In the genomic region with DNA sequence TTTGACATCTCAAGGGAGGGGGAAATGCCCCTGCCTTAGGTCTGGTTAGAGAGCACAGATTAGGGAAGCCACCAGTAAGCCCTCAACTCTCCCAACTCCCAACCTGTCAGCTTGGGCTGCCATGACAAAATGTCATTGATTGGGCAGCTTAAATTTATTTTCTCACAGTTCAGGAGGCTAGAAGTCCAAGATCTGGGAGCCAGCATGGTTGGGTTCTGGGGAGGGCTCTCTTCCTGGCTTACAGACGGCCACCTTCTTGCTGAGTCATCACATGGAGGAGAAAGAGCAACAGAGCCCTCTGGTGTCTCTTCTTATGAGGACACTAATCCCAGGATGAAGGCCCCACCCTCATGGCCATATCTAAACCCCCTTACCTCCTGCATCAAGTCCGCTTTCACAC, we compare ENCODE assay signal across 1 cellular context.
TF ChIP-seq lines count a peak whose summit lies in the region.

No MANE protein-coding gene starts in this region.

TF ChIP-seq in K562, 482 proteins besides CTCF, POLR2A, EP300 and RAD21 (continued from another document and continues in another):
- TF ChIP-seq PRPF4 (IDR thresholded peaks at IDR 0.05; ENCODE audit: insufficient read depth, low read depth, low read length, poor library complexity, severe bottlenecking) (no peak), PTRF (tag; IDR thresholded peaks at IDR 0.05) (no peak), MEF2D (tag; conservative IDR thresholded peaks at IDR 0.05; ENCODE audit: low read depth) (no peak), FOSL1 (tag; conservative IDR thresholded peaks at IDR 0.05) (peak; percentile 93), ZNF830 (CRISPR knock-in tag; IDR thresholded peaks at IDR 0.05) (no peak), RCOR1 (IDR thresholded peaks at IDR 0.05; ENCODE audit: borderline replicate concordance in 1 of 2, low read depth in 2 of 2, low read length in 2 of 2) (peak in 1 of 2 experiments; percentile 72; a peak in 2 of 4 replicates), MAZ (CRISPR knock-in tag; conservative IDR thresholded peaks at IDR 0.05 in 1 of 2, IDR thresholded peaks at IDR 0.05 in 1 of 2) (peak; percentile 48 to 69; a peak in 3 of 4 replicates), ZNF695 (CRISPR knock-in tag; IDR thresholded peaks at IDR 0.05) (no peak), BHLHE40 (IDR thresholded peaks at IDR 0.05; ENCODE audit: low read length) (no peak), ZNF431 (CRISPR knock-in tag; IDR thresholded peaks at IDR 0.05) (no peak), TARDBP (IDR thresholded peaks at IDR 0.05) (no peak), ZFP30 (CRISPR knock-in tag; IDR thresholded peaks at IDR 0.05; ENCODE audit: borderline replicate concordance) (no peak), DDX20 (tag; IDR thresholded peaks at IDR 0.05; ENCODE audit: low read depth) (no peak), BRD9 (IDR thresholded peaks at IDR 0.05; ENCODE audit: low read depth, partially characterized antibody) (peak; percentile 91), ZNF586 (CRISPR knock-in tag; conservative IDR thresholded peaks at IDR 0.05) (no peak), PURB (CRISPR knock-in tag; IDR thresholded peaks at IDR 0.05; ENCODE audit: low read depth) (no peak), CBX1 (IDR thresholded peaks at IDR 0.05; ENCODE audit: low read depth) (0 out of 2 replicates have a peak, but pooled peaks have one; percentile 34), POLR2B (IDR thresholded peaks at IDR 0.05; ENCODE audit: low read depth, partially characterized antibody) (no peak), SREBF1 (IDR thresholded peaks at IDR 0.05; ENCODE audit: borderline replicate concordance, low read depth, low read length) (no peak), HOXB6 (CRISPR knock-in tag; IDR thresholded peaks at IDR 0.05; ENCODE audit: borderline replicate concordance) (no peak), BCL6 (CRISPR knock-in tag; IDR thresholded peaks at IDR 0.05) (no peak), ZFPM2 (CRISPR knock-in tag; IDR thresholded peaks at IDR 0.05) (no peak), CXXC5 (CRISPR knock-in tag; IDR thresholded peaks at IDR 0.05) (no peak; the same call in none of the 2 replicates), ZFX (CRISPR knock-in tag; IDR thresholded peaks at IDR 0.05) (no peak), ZNF766 (CRISPR knock-in tag; conservative IDR thresholded peaks at IDR 0.05) (0 out of 2 replicates have a peak, but pooled peaks have one; percentile 27), BMI1 (IDR thresholded peaks at IDR 0.05; ENCODE audit: low read length) (no peak), ASH1L (IDR thresholded peaks at IDR 0.05; ENCODE audit: borderline replicate concordance, low read depth, partially characterized antibody) (no peak), CHD1 (IDR thresholded peaks at IDR 0.05; ENCODE audit: low read length) (no peak), TSC22D4 (tag; IDR thresholded peaks at IDR 0.05) (no peak), ZBTB8A (IDR thresholded peaks at IDR 0.05; ENCODE audit: partially characterized antibody) (no peak), XRCC3 (IDR thresholded peaks at IDR 0.05) (no peak), JUND (IDR thresholded peaks at IDR 0.05; ENCODE audit: borderline replicate concordance, low read depth, low read length) (peak; percentile 97), JUND (tag; IDR thresholded peaks at IDR 0.05; ENCODE audit: borderline replicate concordance, low read depth, low read length) (peak; percentile 96), RBM15 (IDR thresholded peaks at IDR 0.05; ENCODE audit: insufficient read depth, low read length) (no peak), ZNF316 (IDR thresholded peaks at IDR 0.05) (peak; percentile 99), ZNF165 (CRISPR knock-in tag; IDR thresholded peaks at IDR 0.05; ENCODE audit: borderline replicate concordance) (no peak), SRSF9 (IDR thresholded peaks at IDR 0.05; ENCODE audit: borderline replicate concordance, low read depth, low read length) (no peak), FOXK1 (CRISPR knock-in tag; IDR thresholded peaks at IDR 0.05; ENCODE audit: borderline replicate concordance) (no peak), ZNF79 (CRISPR knock-in tag; IDR thresholded peaks at IDR 0.05; ENCODE audit: low read depth) (no peak), ZNF644 (tag; IDR thresholded peaks at IDR 0.05; ENCODE audit: low read depth) (0 out of 2 replicates have a peak, but pooled peaks have one; percentile 21), NUFIP1 (IDR thresholded peaks at IDR 0.05; ENCODE audit: partially characterized antibody) (no peak)
- TF ChIP-seq, protein P1, sequence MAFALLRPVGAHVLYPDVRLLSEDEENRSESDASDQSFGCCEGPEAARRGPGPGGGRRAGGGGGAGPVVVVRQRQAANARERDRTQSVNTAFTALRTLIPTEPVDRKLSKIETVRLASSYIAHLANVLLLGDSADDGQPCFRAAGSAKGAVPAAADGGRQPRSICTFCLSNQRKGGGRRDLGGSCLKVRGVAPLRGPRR (CRISPR knock-in tag; IDR thresholded peaks at IDR 0.05) = no peak
- TF ChIP-seq, protein P2, sequence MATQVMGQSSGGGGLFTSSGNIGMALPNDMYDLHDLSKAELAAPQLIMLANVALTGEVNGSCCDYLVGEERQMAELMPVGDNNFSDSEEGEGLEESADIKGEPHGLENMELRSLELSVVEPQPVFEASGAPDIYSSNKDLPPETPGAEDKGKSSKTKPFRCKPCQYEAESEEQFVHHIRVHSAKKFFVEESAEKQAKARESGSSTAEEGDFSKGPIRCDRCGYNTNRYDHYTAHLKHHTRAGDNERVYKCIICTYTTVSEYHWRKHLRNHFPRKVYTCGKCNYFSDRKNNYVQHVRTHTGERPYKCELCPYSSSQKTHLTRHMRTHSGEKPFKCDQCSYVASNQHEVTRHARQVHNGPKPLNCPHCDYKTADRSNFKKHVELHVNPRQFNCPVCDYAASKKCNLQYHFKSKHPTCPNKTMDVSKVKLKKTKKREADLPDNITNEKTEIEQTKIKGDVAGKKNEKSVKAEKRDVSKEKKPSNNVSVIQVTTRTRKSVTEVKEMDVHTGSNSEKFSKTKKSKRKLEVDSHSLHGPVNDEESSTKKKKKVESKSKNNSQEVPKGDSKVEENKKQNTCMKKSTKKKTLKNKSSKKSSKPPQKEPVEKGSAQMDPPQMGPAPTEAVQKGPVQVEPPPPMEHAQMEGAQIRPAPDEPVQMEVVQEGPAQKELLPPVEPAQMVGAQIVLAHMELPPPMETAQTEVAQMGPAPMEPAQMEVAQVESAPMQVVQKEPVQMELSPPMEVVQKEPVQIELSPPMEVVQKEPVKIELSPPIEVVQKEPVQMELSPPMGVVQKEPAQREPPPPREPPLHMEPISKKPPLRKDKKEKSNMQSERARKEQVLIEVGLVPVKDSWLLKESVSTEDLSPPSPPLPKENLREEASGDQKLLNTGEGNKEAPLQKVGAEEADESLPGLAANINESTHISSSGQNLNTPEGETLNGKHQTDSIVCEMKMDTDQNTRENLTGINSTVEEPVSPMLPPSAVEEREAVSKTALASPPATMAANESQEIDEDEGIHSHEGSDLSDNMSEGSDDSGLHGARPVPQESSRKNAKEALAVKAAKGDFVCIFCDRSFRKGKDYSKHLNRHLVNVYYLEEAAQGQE (CRISPR knock-in tag; IDR thresholded peaks at IDR 0.05; ENCODE audit: low read depth) = no peak
- TF ChIP-seq, protein P3, sequence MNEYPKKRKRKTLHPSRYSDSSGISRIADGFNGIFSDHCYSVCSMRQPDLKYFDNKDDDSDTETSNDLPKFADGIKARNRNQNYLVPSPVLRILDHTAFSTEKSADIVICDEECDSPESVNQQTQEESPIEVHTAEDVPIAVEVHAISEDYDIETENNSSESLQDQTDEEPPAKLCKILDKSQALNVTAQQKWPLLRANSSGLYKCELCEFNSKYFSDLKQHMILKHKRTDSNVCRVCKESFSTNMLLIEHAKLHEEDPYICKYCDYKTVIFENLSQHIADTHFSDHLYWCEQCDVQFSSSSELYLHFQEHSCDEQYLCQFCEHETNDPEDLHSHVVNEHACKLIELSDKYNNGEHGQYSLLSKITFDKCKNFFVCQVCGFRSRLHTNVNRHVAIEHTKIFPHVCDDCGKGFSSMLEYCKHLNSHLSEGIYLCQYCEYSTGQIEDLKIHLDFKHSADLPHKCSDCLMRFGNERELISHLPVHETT (CRISPR knock-in tag; conservative IDR thresholded peaks at IDR 0.05 in 1 of 2, IDR thresholded peaks at IDR 0.05 in 1 of 2) = no peak
- TF ChIP-seq, protein P4, sequence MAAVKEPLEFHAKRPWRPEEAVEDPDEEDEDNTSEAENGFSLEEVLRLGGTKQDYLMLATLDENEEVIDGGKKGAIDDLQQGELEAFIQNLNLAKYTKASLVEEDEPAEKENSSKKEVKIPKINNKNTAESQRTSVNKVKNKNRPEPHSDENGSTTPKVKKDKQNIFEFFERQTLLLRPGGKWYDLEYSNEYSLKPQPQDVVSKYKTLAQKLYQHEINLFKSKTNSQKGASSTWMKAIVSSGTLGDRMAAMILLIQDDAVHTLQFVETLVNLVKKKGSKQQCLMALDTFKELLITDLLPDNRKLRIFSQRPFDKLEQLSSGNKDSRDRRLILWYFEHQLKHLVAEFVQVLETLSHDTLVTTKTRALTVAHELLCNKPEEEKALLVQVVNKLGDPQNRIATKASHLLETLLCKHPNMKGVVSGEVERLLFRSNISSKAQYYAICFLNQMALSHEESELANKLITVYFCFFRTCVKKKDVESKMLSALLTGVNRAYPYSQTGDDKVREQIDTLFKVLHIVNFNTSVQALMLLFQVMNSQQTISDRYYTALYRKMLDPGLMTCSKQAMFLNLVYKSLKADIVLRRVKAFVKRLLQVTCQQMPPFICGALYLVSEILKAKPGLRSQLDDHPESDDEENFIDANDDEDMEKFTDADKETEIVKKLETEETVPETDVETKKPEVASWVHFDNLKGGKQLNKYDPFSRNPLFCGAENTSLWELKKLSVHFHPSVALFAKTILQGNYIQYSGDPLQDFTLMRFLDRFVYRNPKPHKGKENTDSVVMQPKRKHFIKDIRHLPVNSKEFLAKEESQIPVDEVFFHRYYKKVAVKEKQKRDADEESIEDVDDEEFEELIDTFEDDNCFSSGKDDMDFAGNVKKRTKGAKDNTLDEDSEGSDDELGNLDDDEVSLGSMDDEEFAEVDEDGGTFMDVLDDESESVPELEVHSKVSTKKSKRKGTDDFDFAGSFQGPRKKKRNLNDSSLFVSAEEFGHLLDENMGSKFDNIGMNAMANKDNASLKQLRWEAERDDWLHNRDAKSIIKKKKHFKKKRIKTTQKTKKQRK (IDR thresholded peaks at IDR 0.05; ENCODE audit: borderline replicate concordance, low read depth, low read length) = no peak
- TF ChIP-seq, protein P5, sequence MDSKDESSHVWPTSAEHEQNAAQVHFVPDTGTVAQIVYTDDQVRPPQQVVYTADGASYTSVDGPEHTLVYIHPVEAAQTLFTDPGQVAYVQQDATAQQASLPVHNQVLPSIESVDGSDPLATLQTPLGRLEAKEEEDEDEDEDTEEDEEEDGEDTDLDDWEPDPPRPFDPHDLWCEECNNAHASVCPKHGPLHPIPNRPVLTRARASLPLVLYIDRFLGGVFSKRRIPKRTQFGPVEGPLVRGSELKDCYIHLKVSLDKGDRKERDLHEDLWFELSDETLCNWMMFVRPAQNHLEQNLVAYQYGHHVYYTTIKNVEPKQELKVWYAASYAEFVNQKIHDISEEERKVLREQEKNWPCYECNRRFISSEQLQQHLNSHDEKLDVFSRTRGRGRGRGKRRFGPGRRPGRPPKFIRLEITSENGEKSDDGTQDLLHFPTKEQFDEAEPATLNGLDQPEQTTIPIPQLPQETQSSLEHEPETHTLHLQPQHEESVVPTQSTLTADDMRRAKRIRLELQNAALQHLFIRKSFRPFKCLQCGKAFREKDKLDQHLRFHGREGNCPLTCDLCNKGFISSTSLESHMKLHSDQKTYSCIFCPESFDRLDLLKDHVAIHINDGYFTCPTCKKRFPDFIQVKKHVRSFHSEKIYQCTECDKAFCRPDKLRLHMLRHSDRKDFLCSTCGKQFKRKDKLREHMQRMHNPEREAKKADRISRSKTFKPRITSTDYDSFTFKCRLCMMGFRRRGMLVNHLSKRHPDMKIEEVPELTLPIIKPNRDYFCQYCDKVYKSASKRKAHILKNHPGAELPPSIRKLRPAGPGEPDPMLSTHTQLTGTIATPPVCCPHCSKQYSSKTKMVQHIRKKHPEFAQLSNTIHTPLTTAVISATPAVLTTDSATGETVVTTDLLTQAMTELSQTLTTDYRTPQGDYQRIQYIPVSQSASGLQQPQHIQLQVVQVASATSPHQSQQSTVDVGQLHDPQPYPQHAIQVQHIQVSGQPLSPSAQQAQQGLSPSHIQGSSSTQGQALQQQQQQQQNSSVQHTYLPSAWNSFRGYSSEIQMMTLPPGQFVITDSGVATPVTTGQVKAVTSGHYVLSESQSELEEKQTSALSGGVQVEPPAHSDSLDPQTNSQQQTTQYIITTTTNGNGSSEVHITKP (IDR thresholded peaks at IDR 0.05; ENCODE audit: partially characterized antibody) = no peak
- TF ChIP-seq, protein P6, sequence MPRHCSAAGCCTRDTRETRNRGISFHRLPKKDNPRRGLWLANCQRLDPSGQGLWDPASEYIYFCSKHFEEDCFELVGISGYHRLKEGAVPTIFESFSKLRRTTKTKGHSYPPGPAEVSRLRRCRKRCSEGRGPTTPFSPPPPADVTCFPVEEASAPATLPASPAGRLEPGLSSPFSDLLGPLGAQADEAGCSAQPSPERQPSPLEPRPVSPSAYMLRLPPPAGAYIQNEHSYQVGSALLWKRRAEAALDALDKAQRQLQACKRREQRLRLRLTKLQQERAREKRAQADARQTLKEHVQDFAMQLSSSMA (CRISPR knock-in tag; IDR thresholded peaks at IDR 0.05) = no peak
- TF ChIP-seq, protein P7, sequence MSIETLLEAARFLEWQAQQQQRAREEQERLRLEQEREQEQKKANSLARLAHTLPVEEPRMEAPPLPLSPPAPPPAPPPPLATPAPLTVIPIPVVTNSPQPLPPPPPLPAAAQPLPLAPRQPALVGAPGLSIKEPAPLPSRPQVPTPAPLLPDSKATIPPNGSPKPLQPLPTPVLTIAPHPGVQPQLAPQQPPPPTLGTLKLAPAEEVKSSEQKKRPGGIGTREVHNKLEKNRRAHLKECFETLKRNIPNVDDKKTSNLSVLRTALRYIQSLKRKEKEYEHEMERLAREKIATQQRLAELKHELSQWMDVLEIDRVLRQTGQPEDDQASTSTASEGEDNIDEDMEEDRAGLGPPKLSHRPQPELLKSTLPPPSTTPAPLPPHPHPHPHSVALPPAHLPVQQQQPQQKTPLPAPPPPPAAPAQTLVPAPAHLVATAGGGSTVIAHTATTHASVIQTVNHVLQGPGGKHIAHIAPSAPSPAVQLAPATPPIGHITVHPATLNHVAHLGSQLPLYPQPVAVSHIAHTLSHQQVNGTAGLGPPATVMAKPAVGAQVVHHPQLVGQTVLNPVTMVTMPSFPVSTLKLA (conservative IDR thresholded peaks at IDR 0.05) = 0 out of 4 replicates have a peak, but pooled peaks of 1 of the 2 experiments have one; percentile 40
- TF ChIP-seq, protein P8, sequence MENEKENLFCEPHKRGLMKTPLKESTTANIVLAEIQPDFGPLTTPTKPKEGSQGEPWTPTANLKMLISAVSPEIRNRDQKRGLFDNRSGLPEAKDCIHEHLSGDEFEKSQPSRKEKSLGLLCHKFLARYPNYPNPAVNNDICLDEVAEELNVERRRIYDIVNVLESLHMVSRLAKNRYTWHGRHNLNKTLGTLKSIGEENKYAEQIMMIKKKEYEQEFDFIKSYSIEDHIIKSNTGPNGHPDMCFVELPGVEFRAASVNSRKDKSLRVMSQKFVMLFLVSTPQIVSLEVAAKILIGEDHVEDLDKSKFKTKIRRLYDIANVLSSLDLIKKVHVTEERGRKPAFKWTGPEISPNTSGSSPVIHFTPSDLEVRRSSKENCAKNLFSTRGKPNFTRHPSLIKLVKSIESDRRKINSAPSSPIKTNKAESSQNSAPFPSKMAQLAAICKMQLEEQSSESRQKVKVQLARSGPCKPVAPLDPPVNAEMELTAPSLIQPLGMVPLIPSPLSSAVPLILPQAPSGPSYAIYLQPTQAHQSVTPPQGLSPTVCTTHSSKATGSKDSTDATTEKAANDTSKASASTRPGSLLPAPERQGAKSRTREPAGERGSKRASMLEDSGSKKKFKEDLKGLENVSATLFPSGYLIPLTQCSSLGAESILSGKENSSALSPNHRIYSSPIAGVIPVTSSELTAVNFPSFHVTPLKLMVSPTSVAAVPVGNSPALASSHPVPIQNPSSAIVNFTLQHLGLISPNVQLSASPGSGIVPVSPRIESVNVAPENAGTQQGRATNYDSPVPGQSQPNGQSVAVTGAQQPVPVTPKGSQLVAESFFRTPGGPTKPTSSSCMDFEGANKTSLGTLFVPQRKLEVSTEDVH (IDR thresholded peaks at IDR 0.05; ENCODE audit: low read depth, partially characterized antibody) = no peak
